9 cellular contexts compared by ENCODE assay signal in the genomic region with DNA sequence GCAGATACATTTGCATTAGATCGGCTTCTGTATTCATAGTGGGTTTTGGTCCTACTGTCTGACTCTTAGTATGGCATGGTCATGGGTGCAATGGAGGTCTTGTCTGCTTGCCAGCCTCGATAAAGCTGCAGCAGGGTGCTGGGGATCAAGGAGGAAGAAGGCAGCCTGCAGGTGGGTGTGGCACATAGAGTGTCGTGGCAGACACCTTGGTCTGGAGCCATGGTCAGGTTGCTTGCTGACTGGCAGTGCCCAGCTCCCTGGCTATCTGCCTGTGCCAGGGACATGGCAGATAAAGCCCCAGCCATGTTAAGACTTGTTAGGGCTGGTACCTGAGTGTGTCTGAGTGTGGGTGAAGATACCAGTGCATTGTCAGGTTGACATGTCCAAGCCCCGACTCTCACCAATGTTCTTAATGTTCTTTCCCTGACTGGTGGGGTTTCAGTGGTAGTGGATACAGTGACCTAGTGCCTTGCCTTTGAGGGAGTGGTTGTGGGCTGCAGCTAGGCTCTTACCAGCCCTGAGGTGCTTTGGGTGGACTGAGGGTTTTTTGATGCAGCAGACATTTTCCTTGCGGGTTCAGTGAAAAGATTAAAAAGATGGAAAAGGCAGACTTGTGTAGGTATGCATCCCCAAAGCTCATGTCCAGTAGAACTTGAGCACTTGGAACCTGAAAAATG. TPM values are rescaled to one million over a fixed set of nuclear protein-coding genes. Genes with fewer than 3 reads are reported as not detected.
DNase-seq lines count a peak whose midpoint lies in the region; ATAC-seq and TF ChIP-seq lines count a peak whose summit lies in the region.
"Had no signal": no experiment of that assay in that cellular context is flagged by ENCODE, and none has a peak within 500 bp of the region (broad histone marks: within the 10 kb centered on the region; RNA-seq: fewer than 3 reads in every experiment).

No MANE protein-coding gene starts in this region.

- H3K4me1 Mint-ChIP-seq in neural crest cell, result peaks cover 42% of the 10 kb centered on the region

- H3K4me3 ChIP-seq in GM08714 (ENCODE audit: low read length) (peak overlapping the region; percentile 90; the same call in 1 of the 2 replicates), MG63 (peak overlapping the region; percentile 77), mammary epithelial cell (replicated peaks in 1 of 3; ENCODE audit: insufficient read depth in 1 of 3, low read depth in 2 of 3, low read length in 3 of 3) (peak overlapping the region; percentile 20 to 53 (median 31))

- H3K27ac Mint-ChIP-seq in neural crest cell (ENCODE audit: unreplicated experiment), result no peak overlapping the region

- CTCF ChIA-PET in mammary epithelial cell (lab: Charles Lee; ENCODE audit: low non-redundant PET), result no interaction called here

- BruUV-seq in mammary epithelial cell (replicated peaks; lab: Mats Ljungman, UMichigan), result no TSS peak

- no peaks in the 10 kb centered on the region for H3K27me3 Mint-ChIP-seq in neural crest cell (ENCODE audit: low read depth)

- intact Hi-C loops in mammary epithelial cell (cut with micrococcal nuclease), result no loop called here

- peaks cover 22% of the 10 kb centered on the region for H3K4me1 ChIP-seq in mammary epithelial cell (ENCODE audit: insufficient read depth, low read length)

- peak overlapping the region; percentile 35 for H2AFZ ChIP-seq in mammary epithelial cell (ENCODE audit: low read depth, low read length)
- H2AFZ ChIP-seq: parathyroid adenoma had no signal

- no peaks in the 10 kb centered on the region for H4K20me1 ChIP-seq in mammary epithelial cell (ENCODE audit: insufficient read depth, low read length)

- dilution Hi-C loops in mammary epithelial cell (cut with HindIII; ENCODE audit: low sequenced_read_pairs), result no loop called here

- peaks cover 3% of the 10 kb centered on the region for H3K36me3 Mint-ChIP-seq in neural crest cell (ENCODE audit: low read depth)

- in situ Hi-C loops in mammary epithelial cell (cut with MboI; ENCODE audit: low sequenced_read_pairs in 2 of 2), result loop anchor here in 1 of 2 donors (10.0 kb wide), 1 partner anchor 117 kb away; no protein-coding TSS in a partner anchor

- H3K79me2 ChIP-seq in mammary epithelial cell (ENCODE audit: insufficient read depth, low read length), result peaks cover 68% of the 10 kb centered on the region
- H3K79me2 ChIP-seq: parathyroid adenoma had no signal

- H3K27ac ChIP-seq in mammary epithelial cell (ENCODE audit: insufficient read depth, low read depth, low read length), result no peak overlapping the region
- H3K27ac ChIP-seq: parathyroid adenoma had no signal

- no peak for ATAC-seq in GM21526 (IDR thresholded peaks at IDR 0.05; ENCODE audit: low FRiP score, unreplicated experiment)

- peak overlapping the region; percentile 94 for H3K4me3 Mint-ChIP-seq in neural crest cell

- H3K9me3 ChIP-seq in MG63 (no peaks in the 10 kb centered on the region), mammary epithelial cell (replicated peaks; ENCODE audit: insufficient read depth, low read length) (no peaks in the 10 kb centered on the region)

- 30% methylated on average over 3 of the region's 5 CpGs for WGBS in mammary epithelial cell (ENCODE audit: low coverage, missing lambda C conversion rate)

- H3K9me3 Mint-ChIP-seq in neural crest cell, result no peaks in the 10 kb centered on the region

- peak overlapping the region; percentile 86 for H3K4me2 ChIP-seq in mammary epithelial cell (ENCODE audit: insufficient read depth, low read depth, low read length)

- DNase-seq in MG63 (peak; percentile 29), mammary epithelial cell (peak; percentile 46), neural crest cell (ENCODE audit: low read depth, low spot score) (no peak), D341Med (ENCODE audit: low spot score) (no peak), hepatic stellate cell (ENCODE audit: low spot score) (no peak)
- no peak for DNase-seq in NK-92 treated with Interleukin-12 subunit alpha and Interleukin-12 subunit beta, amount 100 ng/mL, for 24 hours (lab: John Stamatoyannopoulos, UW)

- H3K36me3 ChIP-seq in MG63 (peaks cover 35% of the 10 kb centered on the region), mammary epithelial cell (ENCODE audit: insufficient read depth, low read length) (no peaks in the 10 kb centered on the region)

- no peak overlapping the region for H3K9ac ChIP-seq in mammary epithelial cell (ENCODE audit: insufficient read depth, low read length)
- H3K9ac ChIP-seq: parathyroid adenoma had no signal

- H3K27me3 ChIP-seq in MG63 (no peaks in the 10 kb centered on the region), mammary epithelial cell (ENCODE audit: insufficient read depth, low read length) (no peaks in the 10 kb centered on the region)

- no peak for TF ChIP-seq CTCF in mammary epithelial cell (conservative IDR thresholded peaks at IDR 0.05 in 1 of 2, IDR thresholded peaks at IDR 0.05 in 1 of 2; ENCODE audit: extremely low read depth in 1 of 2, insufficient read depth in 1 of 2, low read depth in 1 of 2, low read length in 2 of 2)
- TF ChIP-seq CTCF in neural crest cell (conservative IDR thresholded peaks at IDR 0.05), result no peak

RNA-seq across cellular contexts. Expression of gene FAM83D, which starts 1.8 kb away (rescaled TPM):
- 71.5 and 73.9 TPM in 2 replicates for total RNA-seq in MG63 (2014; rRNA removed; shearing (Covaris generic); ENCODE audit: low replicate concordance)
- total RNA-seq in mammary epithelial cell (10 to 100 TPM in 1 of 2 donors, 1 to 10 TPM in 1; 3.7 to 29.9 TPM), neural crest cell (37.9 and 38.6 TPM in 2 replicates)
- polyA plus RNA-seq in mammary epithelial cell, result 52.5 TPM
- 31.5 TPM for polyA minus RNA-seq in mammary epithelial cell

RNA-seq across cellular contexts. Expression of gene DHX35, which starts 34.1 kb away (rescaled TPM):
- 17.9 and 18.9 TPM in 2 replicates for total RNA-seq in MG63 (2014; rRNA removed; shearing (Covaris generic); ENCODE audit: low replicate concordance)
- total RNA-seq in mammary epithelial cell (1 to 10 TPM; 8.1 to 9.5 TPM), neural crest cell (20.7 and 22.8 TPM in 2 replicates)
- polyA plus RNA-seq in mammary epithelial cell, result 9.2 TPM
- 13.4 TPM for polyA minus RNA-seq in mammary epithelial cell

Comparison
In these comparisons a context has a peak if more than half of its experiments do, and no peak if none do; other contexts are left out.
1. H3K4me3 ChIP-seq: peak in every context shown above with its lines; median percentile 90 in GM08714; 77 in MG63; 31 in mammary epithelial cell.
2. DNase-seq: peak in MG63 (single experiment) and mammary epithelial cell (single experiment); none in neural crest cell (single experiment), D341Med (single experiment), NK-92 treated with Interleukin-12 subunit alpha and Interleukin-12 subunit beta, amount 100 ng/mL, for 24 hours (single experiment) and hepatic stellate cell (single experiment).